9 cellular contexts compared by ENCODE assay signal in the genomic region with DNA sequence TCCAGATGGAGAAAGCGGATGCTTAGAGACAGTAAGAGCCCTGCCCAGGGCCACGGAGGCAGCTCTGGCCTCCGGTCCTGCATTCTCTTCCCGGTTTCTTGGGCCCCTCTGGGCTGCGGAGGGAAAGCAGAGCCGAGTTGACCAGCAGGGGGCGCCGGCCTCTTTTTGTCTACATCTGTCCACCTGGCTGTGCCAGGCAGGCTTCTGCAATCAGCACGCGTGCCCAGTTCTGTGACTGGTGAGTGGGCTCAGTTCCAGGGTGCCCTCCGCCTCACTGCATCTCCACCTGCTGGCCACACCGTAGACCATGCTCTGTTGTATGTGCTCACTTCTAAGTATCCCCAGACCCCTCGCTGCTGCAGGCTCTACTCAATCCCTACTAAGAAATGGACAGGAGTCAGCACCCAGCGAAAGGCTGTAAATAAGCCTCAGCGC. TPM values are rescaled to one million over a fixed set of nuclear protein-coding genes. Genes with fewer than 3 reads are reported as not detected.
DNase-seq lines count a peak whose midpoint lies in the region; ATAC-seq and TF ChIP-seq lines count a peak whose summit lies in the region.
"Had no signal": no experiment of that assay in that cellular context is flagged by ENCODE, and none has a peak within 500 bp of the region (broad histone marks: within the 10 kb centered on the region; RNA-seq: fewer than 3 reads in every experiment).

No MANE protein-coding gene starts in this region.

- no peak overlapping the region for H3K4me3 Mint-ChIP-seq in HFFc6

- H3K27ac Mint-ChIP-seq in HFFc6: no peak overlapping the region

- peak; percentile 84 for TF ChIP-seq CTCF in HFFc6 (IDR thresholded peaks at IDR 0.05)

- H3K36me3 Mint-ChIP-seq in HFFc6 (ENCODE audit: low read depth): no peaks in the 10 kb centered on the region

- intact Hi-C loops in left colon (cut with DNase I, micrococcal nuclease): loop anchor here (5.0 to 10.0 kb wide), 2 partner anchors 389 to 391 kb away; no protein-coding TSS in a partner anchor

- H3K27me3 Mint-ChIP-seq in HFFc6 (ENCODE audit: insufficient read depth): peaks cover 6% of the 10 kb centered on the region

- peak; percentile 97 for DNase-seq in DMS 273 (lab: John Stamatoyannopoulos, UW; ENCODE audit: unreplicated experiment)
- peak; percentile 25 for DNase-seq in HFFc6
- peak; percentile 64 for DNase-seq in NCI-H2227 treated with DMSO at 0.1 percent for 48 hours (lab: John Stamatoyannopoulos, UW)
- peak; percentile 65 to 78 for DNase-seq in activated CD4-positive, alpha-beta T cell treated with anti-CD3 and anti-CD28 coated beads for 24 hours (ENCODE audit: low read depth in 2 of 2)
- peak; percentile 24 to 32 for DNase-seq in cerebellar nuclear complex (lab: John Stamatoyannopoulos, UW)
- DNase-seq in left colon: peak; percentile 80 to 94
- DNase-seq in stimulated activated CD4-positive, alpha-beta T cell treated with anti-CD3 and anti-CD28 coated beads, Interleukin-2, amount 100 ng/mL, for 48 hours: peak; percentile 75 to 79

- ATAC-seq in left colon (peak; percentile 98), HG03460 (IDR thresholded peaks at IDR 0.05; ENCODE audit: unreplicated experiment) (no peak)

- H3K4me1 Mint-ChIP-seq in HFFc6 (ENCODE audit: low read depth): no peaks in the 10 kb centered on the region

- peaks cover 4% of the 10 kb centered on the region for H3K9me3 Mint-ChIP-seq in HFFc6

RNA-seq across cellular contexts. Expression of gene HUNK, which starts 6.7 kb away (rescaled TPM):
- not detected for total RNA-seq in HFFc6 (2021; fragmentation: NEBNext Ultra II Directional; extraction: Animal tissue kit (Norgen Biotek cat#: 25700))
- 1 to 10 TPM; 7.1 to 9.0 TPM for total RNA-seq in left colon
- total RNA-seq: T-helper 2 cell treated with Interferon-gamma antibody and Interleukin-4, amounts not matched to agents 100 ng/mL and 5 ng/mL, for 36 hours had no signal

Comparison
In these comparisons a context has a peak if more than half of its experiments do, and no peak if none do; other contexts are left out.
1. DNase-seq: peak in every context shown above with its lines; median percentile 97 in DMS 273; 87 in left colon; 77 in stimulated activated CD4-positive, alpha-beta T cell treated with anti-CD3 and anti-CD28 coated beads, Interleukin-2, amount 100 ng/mL, for 48 hours; 72 in activated CD4-positive, alpha-beta T cell treated with anti-CD3 and anti-CD28 coated beads for 24 hours; 64 in NCI-H2227 treated with DMSO at 0.1 percent for 48 hours; 28 in cerebellar nuclear complex; 25 in HFFc6.
2. RNA of gene HUNK, which starts 6.7 kb away (total RNA-seq): 7.1 to 9.0 TPM in left colon; not detected in HFFc6; every median in the first group is over 4 times any median in the second.